In the genomic region with DNA sequence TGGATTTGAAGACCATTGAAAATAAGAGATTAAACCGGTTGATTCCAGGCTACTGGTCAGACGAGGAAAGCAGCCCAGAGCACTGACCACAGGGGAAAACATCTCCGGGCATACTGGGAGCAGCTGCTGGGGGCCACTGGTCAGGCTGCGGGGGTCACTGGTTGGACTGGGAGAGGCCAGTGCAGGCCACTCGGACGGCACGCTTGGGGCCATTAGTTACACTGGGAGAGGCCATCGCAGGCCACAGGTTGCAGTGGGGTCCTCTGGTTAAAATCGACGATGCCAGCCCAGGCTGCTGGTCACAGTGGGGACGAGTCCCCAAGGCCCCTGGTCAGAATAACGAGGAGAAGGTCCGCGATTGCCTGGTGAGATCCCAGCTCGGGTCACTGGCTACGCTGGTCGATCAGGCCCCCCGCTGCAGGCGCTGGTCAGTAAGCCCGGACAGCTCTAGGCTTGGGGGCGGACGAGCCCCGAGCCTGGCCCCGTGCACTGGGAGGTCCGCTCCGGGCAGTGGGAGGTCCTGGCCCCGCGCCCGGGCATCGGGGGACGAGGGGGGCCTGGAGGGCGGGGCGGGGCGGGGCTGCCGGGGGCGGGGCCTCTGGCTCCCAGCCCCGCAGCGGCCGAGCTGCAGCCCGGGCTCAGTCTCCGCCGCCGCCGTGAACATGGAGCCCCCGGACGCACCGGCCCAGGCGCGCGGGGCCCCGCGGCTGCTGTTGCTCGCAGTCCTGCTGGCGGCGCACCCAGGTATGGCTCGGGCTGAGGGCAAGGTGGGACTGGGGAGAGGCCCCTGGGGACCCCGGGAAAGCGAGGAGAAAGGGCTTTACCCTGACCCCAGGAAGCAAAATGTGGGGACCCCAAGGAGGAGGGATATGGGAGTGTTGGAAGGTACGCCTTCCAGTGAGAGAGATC, we compare ENCODE assay signal across 1 cellular context.
A peak's percentile ranks its signal among the peaks of the same experiment; 100 is the strongest.
TF ChIP-seq lines count a peak whose summit lies in the region.

A gene with protein sequence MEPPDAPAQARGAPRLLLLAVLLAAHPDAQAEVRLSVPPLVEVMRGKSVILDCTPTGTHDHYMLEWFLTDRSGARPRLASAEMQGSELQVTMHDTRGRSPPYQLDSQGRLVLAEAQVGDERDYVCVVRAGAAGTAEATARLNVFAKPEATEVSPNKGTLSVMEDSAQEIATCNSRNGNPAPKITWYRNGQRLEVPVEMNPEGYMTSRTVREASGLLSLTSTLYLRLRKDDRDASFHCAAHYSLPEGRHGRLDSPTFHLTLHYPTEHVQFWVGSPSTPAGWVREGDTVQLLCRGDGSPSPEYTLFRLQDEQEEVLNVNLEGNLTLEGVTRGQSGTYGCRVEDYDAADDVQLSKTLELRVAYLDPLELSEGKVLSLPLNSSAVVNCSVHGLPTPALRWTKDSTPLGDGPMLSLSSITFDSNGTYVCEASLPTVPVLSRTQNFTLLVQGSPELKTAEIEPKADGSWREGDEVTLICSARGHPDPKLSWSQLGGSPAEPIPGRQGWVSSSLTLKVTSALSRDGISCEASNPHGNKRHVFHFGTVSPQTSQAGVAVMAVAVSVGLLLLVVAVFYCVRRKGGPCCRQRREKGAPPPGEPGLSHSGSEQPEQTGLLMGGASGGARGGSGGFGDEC (plus strand): TSS at position 641 of the 909 bp plus-strand sequence. CDS start 22 bp downstream, at position 663.

TF ChIP-seq in SK-N-SH, 30 proteins besides CTCF, POLR2A, EP300 and RAD21 (continued from another document):
- TF ChIP-seq, protein P1, sequence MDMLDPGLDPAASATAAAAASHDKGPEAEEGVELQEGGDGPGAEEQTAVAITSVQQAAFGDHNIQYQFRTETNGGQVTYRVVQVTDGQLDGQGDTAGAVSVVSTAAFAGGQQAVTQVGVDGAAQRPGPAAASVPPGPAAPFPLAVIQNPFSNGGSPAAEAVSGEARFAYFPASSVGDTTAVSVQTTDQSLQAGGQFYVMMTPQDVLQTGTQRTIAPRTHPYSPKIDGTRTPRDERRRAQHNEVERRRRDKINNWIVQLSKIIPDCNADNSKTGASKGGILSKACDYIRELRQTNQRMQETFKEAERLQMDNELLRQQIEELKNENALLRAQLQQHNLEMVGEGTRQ (IDR thresholded peaks at IDR 0.05; ENCODE audit: borderline replicate concordance, low read depth, low read length): no peak
- TF ChIP-seq SIN3A (IDR thresholded peaks at IDR 0.05; ENCODE audit: borderline replicate concordance, low read depth, low read length): 0 out of 2 replicates have a peak, but pooled peaks have one; percentile 14
- TF ChIP-seq RXRA (IDR thresholded peaks at IDR 0.05; ENCODE audit: borderline replicate concordance, low read depth): no peak
- TF ChIP-seq FOXJ3 (CRISPR knock-in tag; IDR thresholded peaks at IDR 0.05): no peak
- peak; percentile 27; the same call in 1 of the 2 replicates for TF ChIP-seq POLR2AphosphoS5 (IDR thresholded peaks at IDR 0.05; ENCODE audit: low read depth, low read length)
- TF ChIP-seq EZH2phosphoT487 (IDR thresholded peaks at IDR 0.05; ENCODE audit: borderline replicate concordance, low read depth): no peak
- TF ChIP-seq, protein P2, sequence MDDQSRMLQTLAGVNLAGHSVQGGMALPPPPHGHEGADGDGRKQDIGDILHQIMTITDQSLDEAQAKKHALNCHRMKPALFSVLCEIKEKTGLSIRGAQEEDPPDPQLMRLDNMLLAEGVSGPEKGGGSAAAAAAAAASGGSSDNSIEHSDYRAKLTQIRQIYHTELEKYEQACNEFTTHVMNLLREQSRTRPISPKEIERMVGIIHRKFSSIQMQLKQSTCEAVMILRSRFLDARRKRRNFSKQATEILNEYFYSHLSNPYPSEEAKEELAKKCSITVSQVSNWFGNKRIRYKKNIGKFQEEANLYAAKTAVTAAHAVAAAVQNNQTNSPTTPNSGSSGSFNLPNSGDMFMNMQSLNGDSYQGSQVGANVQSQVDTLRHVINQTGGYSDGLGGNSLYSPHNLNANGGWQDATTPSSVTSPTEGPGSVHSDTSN (IDR thresholded peaks at IDR 0.05): no peak
- TF ChIP-seq TEAD4 (IDR thresholded peaks at IDR 0.05; ENCODE audit: borderline replicate concordance, insufficient read depth): no peak
- TF ChIP-seq, protein P3, sequence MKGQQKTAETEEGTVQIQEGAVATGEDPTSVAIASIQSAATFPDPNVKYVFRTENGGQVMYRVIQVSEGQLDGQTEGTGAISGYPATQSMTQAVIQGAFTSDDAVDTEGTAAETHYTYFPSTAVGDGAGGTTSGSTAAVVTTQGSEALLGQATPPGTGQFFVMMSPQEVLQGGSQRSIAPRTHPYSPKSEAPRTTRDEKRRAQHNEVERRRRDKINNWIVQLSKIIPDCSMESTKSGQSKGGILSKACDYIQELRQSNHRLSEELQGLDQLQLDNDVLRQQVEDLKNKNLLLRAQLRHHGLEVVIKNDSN (IDR thresholded peaks at IDR 0.05; ENCODE audit: borderline replicate concordance, low read depth): no peak
- TF ChIP-seq YY1 (IDR thresholded peaks at IDR 0.05; ENCODE audit: low read depth): no peak
- TF ChIP-seq, protein P4, sequence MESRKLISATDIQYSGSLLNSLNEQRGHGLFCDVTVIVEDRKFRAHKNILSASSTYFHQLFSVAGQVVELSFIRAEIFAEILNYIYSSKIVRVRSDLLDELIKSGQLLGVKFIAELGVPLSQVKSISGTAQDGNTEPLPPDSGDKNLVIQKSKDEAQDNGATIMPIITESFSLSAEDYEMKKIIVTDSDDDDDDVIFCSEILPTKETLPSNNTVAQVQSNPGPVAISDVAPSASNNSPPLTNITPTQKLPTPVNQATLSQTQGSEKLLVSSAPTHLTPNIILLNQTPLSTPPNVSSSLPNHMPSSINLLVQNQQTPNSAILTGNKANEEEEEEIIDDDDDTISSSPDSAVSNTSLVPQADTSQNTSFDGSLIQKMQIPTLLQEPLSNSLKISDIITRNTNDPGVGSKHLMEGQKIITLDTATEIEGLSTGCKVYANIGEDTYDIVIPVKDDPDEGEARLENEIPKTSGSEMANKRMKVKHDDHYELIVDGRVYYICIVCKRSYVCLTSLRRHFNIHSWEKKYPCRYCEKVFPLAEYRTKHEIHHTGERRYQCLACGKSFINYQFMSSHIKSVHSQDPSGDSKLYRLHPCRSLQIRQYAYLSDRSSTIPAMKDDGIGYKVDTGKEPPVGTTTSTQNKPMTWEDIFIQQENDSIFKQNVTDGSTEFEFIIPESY (IDR thresholded peaks at IDR 0.05; ENCODE audit: borderline replicate concordance, low read depth): no peak
- no peak for TF ChIP-seq GATA2 (CRISPR knock-in tag; IDR thresholded peaks at IDR 0.05)
- no peak for TF ChIP-seq ELF1 (IDR thresholded peaks at IDR 0.05)
- no peak for TF ChIP-seq CHD2 (IDR thresholded peaks at IDR 0.05; ENCODE audit: low read length, partially characterized antibody)
